In the genomic region with DNA sequence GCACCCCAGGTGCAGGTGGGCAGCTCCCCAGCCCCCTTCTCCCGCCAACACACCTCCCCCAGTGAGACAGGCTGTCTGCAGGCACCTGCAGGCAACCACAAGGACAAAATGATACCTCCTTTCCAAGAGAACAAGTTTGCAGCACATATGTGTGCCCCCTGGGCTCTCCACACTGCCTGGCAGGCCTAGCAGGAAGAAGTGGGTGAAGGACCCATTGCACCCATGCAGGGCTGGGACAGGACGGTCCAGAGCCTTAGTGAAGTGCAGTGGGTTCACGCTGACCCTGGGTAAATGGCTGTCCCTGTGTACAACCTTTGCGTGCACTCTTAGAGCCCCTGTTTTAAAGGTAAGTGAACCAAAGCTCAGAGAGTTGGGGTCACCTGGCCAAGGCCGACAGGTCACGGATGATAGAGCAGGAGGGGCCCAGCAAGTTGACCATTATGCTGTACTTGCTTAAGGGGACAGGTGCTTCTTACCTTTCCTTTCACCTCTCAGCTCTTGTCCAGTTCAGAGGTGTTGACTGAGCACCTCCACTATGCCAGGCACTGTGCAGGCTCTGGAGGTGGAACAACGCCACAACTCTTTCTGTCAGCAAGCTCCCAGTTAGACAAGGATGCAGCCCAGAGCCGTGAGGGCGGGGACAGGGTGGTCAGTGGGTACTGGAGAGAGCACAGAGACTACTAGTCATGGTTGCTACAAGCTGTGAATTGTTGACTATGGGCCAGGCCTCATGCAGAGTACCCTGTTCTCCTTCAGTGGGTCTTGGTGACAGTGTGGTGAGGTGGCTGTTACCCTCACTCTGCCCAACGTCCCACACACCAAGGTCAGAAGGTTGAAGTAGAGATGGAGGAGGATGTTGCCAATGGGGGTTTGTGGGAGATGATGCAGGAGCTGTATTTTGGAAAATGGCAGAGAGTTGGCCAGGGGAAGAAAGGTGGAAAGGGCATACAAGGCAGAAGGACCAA, we compare ENCODE assay signal across 1 cellular context.
TF ChIP-seq lines count a peak whose summit lies in the region.

No MANE protein-coding gene starts in this region.

TF ChIP-seq in SK-N-SH, 30 proteins besides CTCF, POLR2A, EP300 and RAD21 (continued from another document):
- TF ChIP-seq, protein P1, sequence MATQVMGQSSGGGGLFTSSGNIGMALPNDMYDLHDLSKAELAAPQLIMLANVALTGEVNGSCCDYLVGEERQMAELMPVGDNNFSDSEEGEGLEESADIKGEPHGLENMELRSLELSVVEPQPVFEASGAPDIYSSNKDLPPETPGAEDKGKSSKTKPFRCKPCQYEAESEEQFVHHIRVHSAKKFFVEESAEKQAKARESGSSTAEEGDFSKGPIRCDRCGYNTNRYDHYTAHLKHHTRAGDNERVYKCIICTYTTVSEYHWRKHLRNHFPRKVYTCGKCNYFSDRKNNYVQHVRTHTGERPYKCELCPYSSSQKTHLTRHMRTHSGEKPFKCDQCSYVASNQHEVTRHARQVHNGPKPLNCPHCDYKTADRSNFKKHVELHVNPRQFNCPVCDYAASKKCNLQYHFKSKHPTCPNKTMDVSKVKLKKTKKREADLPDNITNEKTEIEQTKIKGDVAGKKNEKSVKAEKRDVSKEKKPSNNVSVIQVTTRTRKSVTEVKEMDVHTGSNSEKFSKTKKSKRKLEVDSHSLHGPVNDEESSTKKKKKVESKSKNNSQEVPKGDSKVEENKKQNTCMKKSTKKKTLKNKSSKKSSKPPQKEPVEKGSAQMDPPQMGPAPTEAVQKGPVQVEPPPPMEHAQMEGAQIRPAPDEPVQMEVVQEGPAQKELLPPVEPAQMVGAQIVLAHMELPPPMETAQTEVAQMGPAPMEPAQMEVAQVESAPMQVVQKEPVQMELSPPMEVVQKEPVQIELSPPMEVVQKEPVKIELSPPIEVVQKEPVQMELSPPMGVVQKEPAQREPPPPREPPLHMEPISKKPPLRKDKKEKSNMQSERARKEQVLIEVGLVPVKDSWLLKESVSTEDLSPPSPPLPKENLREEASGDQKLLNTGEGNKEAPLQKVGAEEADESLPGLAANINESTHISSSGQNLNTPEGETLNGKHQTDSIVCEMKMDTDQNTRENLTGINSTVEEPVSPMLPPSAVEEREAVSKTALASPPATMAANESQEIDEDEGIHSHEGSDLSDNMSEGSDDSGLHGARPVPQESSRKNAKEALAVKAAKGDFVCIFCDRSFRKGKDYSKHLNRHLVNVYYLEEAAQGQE (IDR thresholded peaks at IDR 0.05; ENCODE audit: low read depth, low read length): no peak
- no peak for TF ChIP-seq JUND (IDR thresholded peaks at IDR 0.05)
- TF ChIP-seq EZH2phosphoT487 (IDR thresholded peaks at IDR 0.05; ENCODE audit: borderline replicate concordance, low read depth): no peak
- no peak for TF ChIP-seq FOSL2 (IDR thresholded peaks at IDR 0.05; ENCODE audit: borderline replicate concordance, low read depth)
- TF ChIP-seq CHD2 (IDR thresholded peaks at IDR 0.05; ENCODE audit: low read length, partially characterized antibody): no peak
- TF ChIP-seq GATA2 (CRISPR knock-in tag; IDR thresholded peaks at IDR 0.05): no peak
- TF ChIP-seq NRF1 (IDR thresholded peaks at IDR 0.05; ENCODE audit: low read depth, low read length): no peak
- TF ChIP-seq, protein P2, sequence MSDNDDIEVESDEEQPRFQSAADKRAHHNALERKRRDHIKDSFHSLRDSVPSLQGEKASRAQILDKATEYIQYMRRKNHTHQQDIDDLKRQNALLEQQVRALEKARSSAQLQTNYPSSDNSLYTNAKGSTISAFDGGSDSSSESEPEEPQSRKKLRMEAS (IDR thresholded peaks at IDR 0.05; ENCODE audit: low read depth): no peak
- no peak for TF ChIP-seq POLR2AphosphoS5 (IDR thresholded peaks at IDR 0.05; ENCODE audit: low read depth, low read length)
- no peak for TF ChIP-seq GABPA (IDR thresholded peaks at IDR 0.05; ENCODE audit: low read depth)
- TF ChIP-seq RCOR1 (IDR thresholded peaks at IDR 0.05; ENCODE audit: low read length): no peak
- no peak for TF ChIP-seq YY1 (IDR thresholded peaks at IDR 0.05; ENCODE audit: low read depth)
